ENCODE assay signal across 1 cellular context in genomic region chr2:50902365-50902764, GRCh38.
TF ChIP-seq lines count a peak whose summit lies in the region.

No MANE protein-coding gene starts in this region.

TF ChIP-seq in SK-N-SH treated with all-trans-retinoic acid at 6 μM for 48 hours, 23 proteins besides CTCF, POLR2A, EP300 and RAD21 (continued from another document):
- TF ChIP-seq GLIS3 (CRISPR knock-in tag; IDR thresholded peaks at IDR 0.05), result no peak
- TF ChIP-seq ISL1 (CRISPR knock-in tag; IDR thresholded peaks at IDR 0.05), result no peak
TF ChIP-seq in SK-N-SH treated with all-trans-retinoic acid at 6 μM for 48 hours: peak in this region for 2.
